9 cellular contexts compared by ENCODE assay signal in genomic region chr17:42386784-42387183, GRCh38. TPM values are rescaled to one million over a fixed set of nuclear protein-coding genes. Genes with fewer than 3 reads are reported as not detected.
A peak's percentile ranks its signal among the peaks of the same experiment; 100 is the strongest.
DNase-seq lines count a peak whose midpoint lies in the region; ATAC-seq, FAIRE-seq and TF ChIP-seq lines count a peak whose summit lies in the region.
"Had no signal": no experiment of that assay in that cellular context is flagged by ENCODE, and none has a peak within 500 bp of the region (broad histone marks: within the 10 kb centered on the region; RNA-seq: fewer than 3 reads in every experiment).

No MANE protein-coding gene starts in this region.

- H3K9me3 ChIP-seq in HepG2 (ENCODE audit: low read length) (no peaks in the 10 kb centered on the region), testis (no peaks in the 10 kb centered on the region)

- peaks cover 61% of the 10 kb centered on the region for H3K4me1 Mint-ChIP-seq in activated CD4-positive, alpha-beta T cell treated with anti-CD3 and anti-CD28 coated beads for 36 hours

- H3K27me3 Mint-ChIP-seq in activated CD4-positive, alpha-beta T cell treated with anti-CD3 and anti-CD28 coated beads for 36 hours: no peaks in the 10 kb centered on the region

- no peak for DNase-seq in activated CD4-positive, alpha-beta T cell treated with anti-CD3 and anti-CD28 coated beads for 36 hours
- no peak for DNase-seq in activated CD4-positive, alpha-beta T cell treated with anti-CD3 and anti-CD28 coated beads, Interleukin-2, amount 50 U/mL, for 4 hours
- DNase-seq in amniotic epithelial cell (ENCODE audit: low read depth): peak; percentile 23
- no peak for DNase-seq in HepG2 (ENCODE audit: low spot score)
- DNase-seq in testis: no peak
- DNase-seq in NCI-H774 (lab: John Stamatoyannopoulos, UW): no peak
- DNase-seq in AG08395 (ENCODE audit: low spot score): no peak
- DNase-seq: ACHN had no signal

- H2AFZ ChIP-seq in HepG2 (ENCODE audit: low read length): no peak overlapping the region

- H3K4me3 Mint-ChIP-seq in activated CD4-positive, alpha-beta T cell treated with anti-CD3 and anti-CD28 coated beads for 36 hours: peak overlapping the region; percentile 95

- POLR2A ChIA-PET in activated CD4-positive, alpha-beta T cell treated with anti-CD3 and anti-CD28 coated beads for 36 hours (lab: Charles Lee): interaction anchor here (0.7 kb wide), 1 partner anchor 85 kb away, joined by 4 read pairs; no protein-coding TSS in a partner anchor
- POLR2A ChIA-PET in HepG2 (lab: Yijun Ruan, JAX): interaction anchor here (2.4 kb wide), 1 partner anchor 110 kb away, joined by 11 read pairs; no protein-coding TSS in a partner anchor

- no peak for TF ChIP-seq POLR2A in HepG2 (IDR thresholded peaks at IDR 0.05; ENCODE audit: insufficient read depth in 1 of 2, low read depth in 2 of 2, low read length in 2 of 2)
- TF ChIP-seq POLR2A in testis (IDR thresholded peaks at IDR 0.05): no peak

- peaks cover 27% of the 10 kb centered on the region for H4K20me1 ChIP-seq in HepG2 (ENCODE audit: insufficient read depth, low read length)

- H3K27me3 ChIP-seq in HepG2 (ENCODE audit: control insufficient read depth in 1 of 2, insufficient read depth in 2 of 2, low read length in 2 of 2): no peaks in the 10 kb centered on the region; a peak in 1 of 5 replicates
- no peaks in the 10 kb centered on the region for H3K27me3 ChIP-seq in testis

- peak overlapping the region; percentile 100 for H3K27ac Mint-ChIP-seq in activated CD4-positive, alpha-beta T cell treated with anti-CD3 and anti-CD28 coated beads for 36 hours

- H3K79me2 ChIP-seq in HepG2 (ENCODE audit: insufficient read depth, low read length): peaks cover 57% of the 10 kb centered on the region

- H3K9ac ChIP-seq in HepG2 (ENCODE audit: insufficient read depth, low read depth, low read length): peak overlapping the region; percentile 93; the same call in 1 of the 2 replicates

- no peak for TF ChIP-seq CTCF in HepG2 (CRISPR knock-in tag; IDR thresholded peaks at IDR 0.05)
- TF ChIP-seq CTCF in testis (IDR thresholded peaks at IDR 0.05): no peak

- TF ChIP-seq EP300 in HepG2 (IDR thresholded peaks at IDR 0.05; ENCODE audit: low read depth in 2 of 2, low read length in 2 of 2) (no peak), HepG2 (CRISPR knock-in tag; IDR thresholded peaks at IDR 0.05; ENCODE audit: borderline replicate concordance) (no peak)

- H3K4me1 ChIP-seq in HepG2 (ENCODE audit: insufficient read depth, low read length): peaks cover 69% of the 10 kb centered on the region
- peaks cover 35% of the 10 kb centered on the region for H3K4me1 ChIP-seq in testis

- H3K36me3 ChIP-seq in HepG2 (replicated peaks in 1 of 2; ENCODE audit: control insufficient read depth in 1 of 2, insufficient read depth in 2 of 2, low read length in 2 of 2): no peaks in the 10 kb centered on the region
- H3K36me3 ChIP-seq in testis (ENCODE audit: low read depth, missing control alignments): no peaks in the 10 kb centered on the region

- in situ Hi-C loops in HepG2 (cut with HindIII; ENCODE audit: extremely low pct_ligation_motif_present, low pct_unique_long_range_greater_than_20kb): no loop called here

- TF ChIP-seq RAD21 in HepG2 (CRISPR knock-in tag; IDR thresholded peaks at IDR 0.05): no peak

- H3K4me3 ChIP-seq in HepG2 (replicated peaks in 1 of 3; ENCODE audit: insufficient read depth in 1 of 3, low read depth in 2 of 3, low read length in 3 of 3): peak overlapping the region; percentile 93 to 98 (median 96); a peak in 5 of 6 replicates
- H3K4me3 ChIP-seq in testis: peak overlapping the region; percentile 93 to 99

- FAIRE-seq in HepG2 (lab: Jason Lieb, UNC): no peak

- BruUV-seq in HepG2 (replicated peaks; lab: Mats Ljungman, UMichigan): no TSS peak

- no peak for ATAC-seq in activated CD4-positive, alpha-beta T cell treated with anti-CD3 and anti-CD28 coated beads for 36 hours
- ATAC-seq in HepG2: no peak
- no peak for ATAC-seq in HG03354 (IDR thresholded peaks at IDR 0.05; ENCODE audit: poor library complexity, severe bottlenecking, unreplicated experiment)

- CTCF ChIA-PET in activated CD4-positive, alpha-beta T cell treated with anti-CD3 and anti-CD28 coated beads for 36 hours (lab: Charles Lee): interaction anchor here (0.7 kb wide), 1 partner anchor 186 kb away, joined by 4 read pairs; no protein-coding TSS in a partner anchor
- CTCF ChIA-PET in HepG2 (lab: Yijun Ruan, JAX; ENCODE audit: low intra/inter-chr PET ratio, low total read pairs): no interaction called here

- H3K9me3 Mint-ChIP-seq in activated CD4-positive, alpha-beta T cell treated with anti-CD3 and anti-CD28 coated beads for 36 hours (ENCODE audit: low read depth): peaks cover 2% of the 10 kb centered on the region

- intact Hi-C loops in activated CD4-positive, alpha-beta T cell treated with anti-CD3 and anti-CD28 coated beads for 36 hours (cut with DNase I, micrococcal nuclease): loop anchor here in 1 of 2 experiments (5.0 kb wide), 2 partner anchors 64 to 119 kb away; no protein-coding TSS in a partner anchor
- intact Hi-C loops in HepG2 (cut with micrococcal nuclease; ENCODE audit: unreplicated experiment): no loop called here
- intact Hi-C loops in testis (cut with DNase I; ENCODE audit: low total_unique reads): no loop called here

- peak overlapping the region; percentile 78 for H3K27ac ChIP-seq in HepG2 (ENCODE audit: extremely low read length, insufficient read depth, low read length)
- peak overlapping the region; percentile 29 to 98 for H3K27ac ChIP-seq in testis

- H3K36me3 Mint-ChIP-seq in activated CD4-positive, alpha-beta T cell treated with anti-CD3 and anti-CD28 coated beads for 36 hours (ENCODE audit: low read depth): peaks cover 53% of the 10 kb centered on the region

- peak overlapping the region; percentile 74 for H3K4me2 ChIP-seq in HepG2 (ENCODE audit: low read depth, low read length)

TF ChIP-seq in HepG2, 621 proteins besides CTCF, POLR2A, EP300 and RAD21 (continues in another document):
- TF ChIP-seq MAFF (IDR thresholded peaks at IDR 0.05; ENCODE audit: low read depth, low read length): peak; percentile 83

RNA-seq across cellular contexts. Expression of gene STAT3, which starts 1.5 kb away (rescaled TPM):
- 100 to 1,000 TPM; 332 to 345 TPM for total RNA-seq in activated CD4-positive, alpha-beta T cell treated with anti-CD3 and anti-CD28 coated beads for 36 hours
- 61.8 and 82.7 TPM in 2 replicates for total RNA-seq in HepG2 (2016; rRNA removed; fragmentation: Illumina TruSeq; extraction: Trizol)
- 23.1 and 26.5 TPM in 2 replicates for total RNA-seq in HepG2 (2016; cell fraction: cytosol; rRNA removed; fragmentation: Illumina TruSeq; extraction: Trizol; ENCODE audit: low read depth)
- total RNA-seq in HepG2 (2016; cell fraction: insoluble cytoplasmic fraction; rRNA removed; fragmentation: Illumina TruSeq; extraction: Trizol): 58.0 and 68.3 TPM in 2 replicates
- 26.8 TPM in 2 replicates for total RNA-seq in HepG2 (2016; cell fraction: membrane; rRNA removed; fragmentation: Illumina TruSeq; extraction: Trizol)
- total RNA-seq in HepG2 (2016; cell fraction: nucleus; rRNA removed; fragmentation: Illumina TruSeq; extraction: Trizol): 59.3 and 64.3 TPM in 2 replicates
- polyA plus RNA-seq in HepG2 (2011; rRNA removed): 62.4 and 65.3 TPM in 2 replicates
- 50.3 and 62.8 TPM in 2 replicates for polyA plus RNA-seq in HepG2 (2011; cell fraction: cytosol; rRNA removed)
- polyA plus RNA-seq in HepG2 (2011; cell fraction: nucleus; rRNA removed): 68.4 and 82.3 TPM in 2 replicates
- polyA plus RNA-seq in HepG2 (2012): 46.3 and 77.9 TPM in 2 replicates
- polyA plus RNA-seq in HepG2 (2016; cell fraction: cytosol; fragmentation: Illumina TruSeq; extraction: Trizol; ENCODE audit: low read depth): 3.6 TPM in 2 replicates
- 45.6 and 57.1 TPM in 2 replicates for polyA plus RNA-seq in HepG2 (2016; cell fraction: insoluble cytoplasmic fraction; fragmentation: Illumina TruSeq; extraction: Trizol; ENCODE audit: low read depth)
- polyA plus RNA-seq in HepG2 (2016; cell fraction: membrane; fragmentation: Illumina TruSeq; extraction: Trizol; ENCODE audit: low read depth): 8.1 and 9.5 TPM in 2 replicates
- 95.8 and 98.6 TPM in 2 replicates for polyA plus RNA-seq in HepG2 (2016; cell fraction: nucleus; fragmentation: Illumina TruSeq; extraction: Trizol; ENCODE audit: insufficient read depth, low read depth)
- 96.9 and 98.7 TPM in 2 replicates for polyA minus RNA-seq in HepG2 (2011; rRNA and poly(A)+ RNA removed; ENCODE audit: low replicate concordance)
- polyA minus RNA-seq in HepG2 (2011; cell fraction: cytosol; rRNA and poly(A)+ RNA removed): 57.9 and 75.4 TPM in 2 replicates
- 74.4 and 95.5 TPM in 2 replicates for polyA minus RNA-seq in HepG2 (2011; cell fraction: nucleus; rRNA and poly(A)+ RNA removed)
- total RNA-seq in testis: 100 to 1,000 TPM; 107 to 117 TPM
- polyA plus RNA-seq in testis (ENCODE audit: insufficient read depth, low read depth, low replicate concordance): 69.5 TPM

RNA-seq across cellular contexts. Expression of gene CAVIN1, which starts 36.3 kb away (rescaled TPM):
- 1 to 10 TPM; 4.2 to 4.4 TPM for total RNA-seq in activated CD4-positive, alpha-beta T cell treated with anti-CD3 and anti-CD28 coated beads for 36 hours
- total RNA-seq in HepG2 (2016; rRNA removed; fragmentation: Illumina TruSeq; extraction: Trizol): 25.5 and 26.0 TPM in 2 replicates
- total RNA-seq in HepG2 (2016; cell fraction: cytosol; rRNA removed; fragmentation: Illumina TruSeq; extraction: Trizol; ENCODE audit: low read depth): 1.4 and 2.0 TPM in 2 replicates
- total RNA-seq in HepG2 (2016; cell fraction: insoluble cytoplasmic fraction; rRNA removed; fragmentation: Illumina TruSeq; extraction: Trizol): 22.2 and 26.3 TPM in 2 replicates
- 6.2 and 7.4 TPM in 2 replicates for total RNA-seq in HepG2 (2016; cell fraction: membrane; rRNA removed; fragmentation: Illumina TruSeq; extraction: Trizol)
- total RNA-seq in HepG2 (2016; cell fraction: nucleus; rRNA removed; fragmentation: Illumina TruSeq; extraction: Trizol): 9.9 and 11.0 TPM in 2 replicates
- polyA plus RNA-seq in HepG2 (2011; rRNA removed): 12.7 and 15.9 TPM in 2 replicates
- 11.6 and 16.2 TPM in 2 replicates for polyA plus RNA-seq in HepG2 (2011; cell fraction: cytosol; rRNA removed)
- polyA plus RNA-seq in HepG2 (2011; cell fraction: nucleus; rRNA removed): 5.7 and 6.0 TPM in 2 replicates
- 5.5 and 6.9 TPM in 2 replicates for polyA plus RNA-seq in HepG2 (2012)
- polyA plus RNA-seq in HepG2 (2016; cell fraction: cytosol; fragmentation: Illumina TruSeq; extraction: Trizol; ENCODE audit: low read depth): 1.3 and 1.5 TPM in 2 replicates
- 27.2 and 28.7 TPM in 2 replicates for polyA plus RNA-seq in HepG2 (2016; cell fraction: insoluble cytoplasmic fraction; fragmentation: Illumina TruSeq; extraction: Trizol; ENCODE audit: low read depth)
- polyA plus RNA-seq in HepG2 (2016; cell fraction: membrane; fragmentation: Illumina TruSeq; extraction: Trizol; ENCODE audit: low read depth): 3.5 and 4.2 TPM in 2 replicates
- polyA plus RNA-seq in HepG2 (2016; cell fraction: nucleus; fragmentation: Illumina TruSeq; extraction: Trizol; ENCODE audit: insufficient read depth, low read depth): 15.8 and 16.2 TPM in 2 replicates
- 20.8 and 64.9 TPM in 2 replicates for polyA minus RNA-seq in HepG2 (2011; rRNA and poly(A)+ RNA removed; ENCODE audit: low replicate concordance)
- 18.1 and 23.5 TPM in 2 replicates for polyA minus RNA-seq in HepG2 (2011; cell fraction: cytosol; rRNA and poly(A)+ RNA removed)
- polyA minus RNA-seq in HepG2 (2011; cell fraction: nucleus; rRNA and poly(A)+ RNA removed): 4.5 and 4.6 TPM in 2 replicates
- 10 to 100 TPM; 49.4 to 68.4 TPM for total RNA-seq in testis
- 106 TPM for polyA plus RNA-seq in testis (ENCODE audit: insufficient read depth, low read depth, low replicate concordance)
